Comparison of ENCODE assay signal across 8 cellular contexts in genomic region chr5:38453506-38453905, GRCh38.
A peak's percentile ranks its signal among the peaks of the same experiment; 100 is the strongest.
DNase-seq lines count a peak whose midpoint lies in the region; ATAC-seq lines count a peak whose summit lies in the region.

No MANE protein-coding gene starts in this region.

- peak; percentile 13 to 25 (median 20) for DNase-seq in stimulated activated CD4-positive, alpha-beta T cell treated with anti-CD3 and anti-CD28 coated beads, Interleukin-12 subunit alpha, Interleukin-12 subunit beta, amount 100 ng/mL, for 48 hours (ENCODE audit: low read depth in 2 of 3, low spot score in 1 of 3)
- DNase-seq in stimulated activated CD4-positive, alpha-beta T cell treated with anti-CD3 and anti-CD28 coated beads, Interleukin-4, amount 100 ng/mL, for 1 hour = no peak
- peak; percentile 45 for DNase-seq in activated CD4-positive, alpha-beta T cell treated with anti-CD3 and anti-CD28 coated beads for 48 hours
- peak; percentile 52 for DNase-seq in stimulated activated CD4-positive, alpha-beta T cell treated with anti-CD3 and anti-CD28 coated beads, Interleukin-15, amount 100 ng/mL, for 24 hours
- DNase-seq in NCI-H2196 treated with DMSO at 0.1 percent for 48 hours (lab: John Stamatoyannopoulos, UW; ENCODE audit: unreplicated experiment) (no peak), left ventricle myocardium superior (no peak), NCI-H1048 (lab: John Stamatoyannopoulos, UW) (no peak)

- ATAC-seq in HG03354 (IDR thresholded peaks at IDR 0.05; ENCODE audit: poor library complexity, severe bottlenecking, unreplicated experiment) (peak; percentile 98), left ventricle myocardium superior (no peak)

- intact Hi-C loops in left ventricle myocardium superior (cut with micrococcal nuclease) = no loop called here

Comparison
In these comparisons a context has a peak if more than half of its experiments do, and no peak if none do; other contexts are left out.
1. DNase-seq: peak in stimulated activated CD4-positive, alpha-beta T cell treated with anti-CD3 and anti-CD28 coated beads, Interleukin-12 subunit alpha, Interleukin-12 subunit beta, amount 100 ng/mL, for 48 hours (3 of 3), activated CD4-positive, alpha-beta T cell treated with anti-CD3 and anti-CD28 coated beads for 48 hours (single experiment) and stimulated activated CD4-positive, alpha-beta T cell treated with anti-CD3 and anti-CD28 coated beads, Interleukin-15, amount 100 ng/mL, for 24 hours (single experiment); none in stimulated activated CD4-positive, alpha-beta T cell treated with anti-CD3 and anti-CD28 coated beads, Interleukin-4, amount 100 ng/mL, for 1 hour (single experiment), NCI-H2196 treated with DMSO at 0.1 percent for 48 hours (single experiment), left ventricle myocardium superior (single experiment) and NCI-H1048 (single experiment).